In genomic region chr14:21072102-21072501, GRCh38 we compare ENCODE assay signal across 8 cellular contexts. TPM values are rescaled to one million over a fixed set of nuclear protein-coding genes. Genes with fewer than 3 reads are reported as not detected.
DNase-seq lines count a peak whose midpoint lies in the region; TF ChIP-seq lines count a peak whose summit lies in the region.

No MANE protein-coding gene starts in this region.

- peaks cover 34% of the 10 kb centered on the region for H3K36me3 Mint-ChIP-seq in nephron progenitor cell (ENCODE audit: low read depth)

- H3K27me3 ChIP-seq in SJSA1 (replicated peaks) = no peaks in the 10 kb centered on the region

- H3K27ac ChIP-seq in SJSA1 = peak overlapping the region; percentile 78
- peak overlapping the region; percentile 49 for H3K27ac ChIP-seq in epithelial cell of prostate

- peaks cover 56% of the 10 kb centered on the region for H3K4me1 Mint-ChIP-seq in nephron progenitor cell

- H3K36me3 ChIP-seq in SJSA1 = peaks cover 52% of the 10 kb centered on the region

- H3K4me1 ChIP-seq in SJSA1 (replicated peaks) = peaks cover 29% of the 10 kb centered on the region

- no peaks in the 10 kb centered on the region for H3K9me3 ChIP-seq in SJSA1 (replicated peaks)

- peak overlapping the region; percentile 99 for H3K27ac Mint-ChIP-seq in nephron progenitor cell

- no peaks in the 10 kb centered on the region for H3K27me3 Mint-ChIP-seq in nephron progenitor cell (ENCODE audit: low read depth, poor library complexity)

- in situ Hi-C loops in GM13977 (cut with MboI; ENCODE audit: low pct_unique_long_range_greater_than_20kb, low sequenced_read_pairs, unreplicated experiment) = no loop called here

- peak overlapping the region; percentile 81 for H3K4me3 ChIP-seq in SJSA1

- H3K4me3 Mint-ChIP-seq in nephron progenitor cell = peak overlapping the region; percentile 94

- no peak for TF ChIP-seq CTCF in GM13977 (IDR thresholded peaks at IDR 0.05; ENCODE audit: extremely low read depth, insufficient read depth, missing control alignments)
- TF ChIP-seq CTCF in nephron progenitor cell (IDR thresholded peaks at IDR 0.05) = no peak

- DNase-seq in GM13977 (ENCODE audit: low spot score) (peak; percentile 33), SJSA1 (ENCODE audit: low read depth in 1 of 2, low spot score in 2 of 2) (no peak), epithelial cell of prostate (ENCODE audit: low read depth, low spot score) (no peak), nephron progenitor cell (no peak), DMS79 treated with DMSO at 0.1 percent for 48 hours (lab: John Stamatoyannopoulos, UW) (no peak), NCI-H446 (lab: John Stamatoyannopoulos, UW) (no peak), DMS153 treated with DMSO at 0.1 percent for 48 hours (lab: John Stamatoyannopoulos, UW; ENCODE audit: unreplicated experiment) (no peak)
- DNase-seq in stimulated activated CD8-positive, alpha-beta memory T cell treated with anti-CD3 and anti-CD28 coated beads, Interleukin-4, amount 100 ng/mL, for 48 hours = no peak

- no peaks in the 10 kb centered on the region for H3K9me3 Mint-ChIP-seq in nephron progenitor cell

RNA-seq across cellular contexts. Expression of gene ARHGEF40, which starts 2.0 kb away (rescaled TPM):
- 38.7 and 42.2 TPM in 2 replicates for total RNA-seq in SJSA1 (2014; rRNA removed; shearing (Covaris generic))

RNA-seq across cellular contexts. Expression of gene RNASE8, which starts 14.5 kb away (rescaled TPM):
- not detected in 2 replicates for total RNA-seq in SJSA1 (2014; rRNA removed; shearing (Covaris generic))

RNA-seq across cellular contexts. Expression of gene ZNF219, which starts 26.4 kb away (rescaled TPM):
- total RNA-seq in SJSA1 (2014; rRNA removed; shearing (Covaris generic)) = 3.2 and 16.8 TPM in 2 replicates

RNA-seq across cellular contexts. Expression of gene TMEM253, which starts 28.8 kb away (rescaled TPM):
- not detected in 2 replicates for total RNA-seq in SJSA1 (2014; rRNA removed; shearing (Covaris generic))

RNA-seq across cellular contexts. Expression of gene RNASE7, which starts 29.9 kb away (rescaled TPM):
- total RNA-seq in SJSA1 (2014; rRNA removed; shearing (Covaris generic)) = not detected in 2 replicates
